25 cellular contexts compared by ENCODE assay signal in the genomic region with DNA sequence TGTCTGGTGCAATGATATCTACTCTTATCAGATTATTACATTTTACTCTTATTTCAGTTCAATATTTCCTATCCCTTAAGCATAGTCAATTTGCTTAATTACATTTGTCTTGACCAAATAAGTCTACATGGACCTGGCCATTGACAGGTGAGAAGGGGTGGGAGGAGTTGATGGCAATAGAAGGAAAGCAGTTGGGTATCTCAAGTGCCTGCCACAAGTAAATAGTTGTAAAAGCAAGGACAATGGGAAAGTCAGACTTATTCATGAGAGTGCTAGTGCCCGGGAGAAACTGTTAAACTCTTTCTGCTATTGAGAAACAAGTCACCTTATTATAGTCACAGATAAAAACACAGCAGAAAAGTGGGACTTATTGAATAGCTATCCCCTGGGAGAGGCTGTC. TPM values are rescaled to one million over a fixed set of nuclear protein-coding genes. Genes with fewer than 3 reads are reported as not detected.
"Had no signal": no experiment of that assay in that cellular context is flagged by ENCODE, and none has a peak within 500 bp of the region (broad histone marks: within the 10 kb centered on the region; RNA-seq: fewer than 3 reads in every experiment).

No MANE protein-coding gene starts in this region.

- H3K9me3 Mint-ChIP-seq: activated CD8-positive, alpha-beta T cell treated with anti-CD3 and anti-CD28 coated beads for 36 hours; activated T-cell treated with anti-CD3 and anti-CD28 coated beads, Interleukin-2, amount 50 U/mL, for 4 hours had no signal

- ATAC-seq: activated CD8-positive, alpha-beta T cell treated with anti-CD3 and anti-CD28 coated beads for 36 hours; activated T-cell treated with anti-CD3 and anti-CD28 coated beads, Interleukin-2, amount 50 U/mL, for 4 hours; activated T-helper 17 cell treated with anti-CD3 and anti-CD28 coated beads, Interleukin-2, amount 50 U/mL, for 72 hours; effector memory CD8-positive, alpha-beta T cell; gastroesophageal sphincter; naive thymus-derived CD4-positive, alpha-beta T cell; right lobe of liver; stimulated activated naive CD8-positive, alpha-beta T cell treated with anti-CD3 and anti-CD28 coated beads, Interleukin-15, Interleukin-2, amounts not matched to agents 100 U/mL and 50 U/mL, for 24 hours had no signal

- H3K27me3 ChIP-seq: gastroesophageal sphincter, ovary, right lobe of liver, uterus had no signal

- H3K4me1 Mint-ChIP-seq: activated T-helper 17 cell treated with anti-CD3 and anti-CD28 coated beads, Interleukin-2, amount 50 U/mL, for 72 hours; naive thymus-derived CD4-positive, alpha-beta T cell had no signal

- H3K4me3 Mint-ChIP-seq: activated CD8-positive, alpha-beta T cell treated with anti-CD3 and anti-CD28 coated beads for 36 hours; activated T-cell treated with anti-CD3 and anti-CD28 coated beads, Interleukin-2, amount 50 U/mL, for 4 hours; activated T-helper 17 cell treated with anti-CD3 and anti-CD28 coated beads, Interleukin-2, amount 50 U/mL, for 72 hours; effector memory CD8-positive, alpha-beta T cell; naive thymus-derived CD4-positive, alpha-beta T cell had no signal

- H3K36me3 ChIP-seq: gastroesophageal sphincter, ovary, right lobe of liver, thoracic aorta, uterus had no signal

- H3K27me3 Mint-ChIP-seq: activated CD8-positive, alpha-beta T cell treated with anti-CD3 and anti-CD28 coated beads for 36 hours; activated T-helper 17 cell treated with anti-CD3 and anti-CD28 coated beads, Interleukin-2, amount 50 U/mL, for 72 hours; effector memory CD8-positive, alpha-beta T cell; naive thymus-derived CD4-positive, alpha-beta T cell; progenitor cell of endocrine pancreas had no signal

- H3K36me3 Mint-ChIP-seq: naive thymus-derived CD4-positive, alpha-beta T cell had no signal

- H3K4me1 ChIP-seq: gastroesophageal sphincter, right lobe of liver, uterus had no signal

- H3K9me3 ChIP-seq: gastroesophageal sphincter, ovary, right lobe of liver, thoracic aorta, uterus had no signal

- H3K27ac Mint-ChIP-seq: activated CD8-positive, alpha-beta T cell treated with anti-CD3 and anti-CD28 coated beads for 36 hours; activated T-helper 17 cell treated with anti-CD3 and anti-CD28 coated beads, Interleukin-2, amount 50 U/mL, for 72 hours; effector memory CD8-positive, alpha-beta T cell; naive thymus-derived CD4-positive, alpha-beta T cell; progenitor cell of endocrine pancreas had no signal

- DNase-seq: activated CD4-positive, alpha-beta T cell treated with anti-CD3 and anti-CD28 coated beads, Interleukin-2, amount 50 U/mL, for 1 hour; activated CD8-positive, alpha-beta T cell treated with anti-CD3 and anti-CD28 coated beads for 36 hours; activated gamma-delta T cell treated with Interleukin-2 at 50 U/mL for 16 hours; activated naive CD4-positive, alpha-beta T cell treated with anti-CD3 and anti-CD28 coated beads, Interleukin-2, amount 50 U/mL, for 16 hours; activated T-cell treated with anti-CD3 and anti-CD28 coated beads, Interleukin-2, amount 50 U/mL, for 4 hours; amniotic stem cell; caudate nucleus; cortex of kidney; effector memory CD8-positive, alpha-beta T cell; hippocampal formation; left cardiac atrium; midbrain; naive thymus-derived CD4-positive, alpha-beta T cell; ovary; right lobe of liver; stimulated activated CD4-positive, alpha-beta T cell treated with anti-CD3 and anti-CD28 coated beads, Interleukin-2, amount 100 ng/mL, for 48 hours; stimulated activated naive CD8-positive, alpha-beta T cell treated with anti-CD3 and anti-CD28 coated beads, Interleukin-15, Interleukin-2, amounts not matched to agents 100 U/mL and 50 U/mL, for 24 hours; trophoblast cell; uterus had no signal

- H3K27ac ChIP-seq: gastroesophageal sphincter, ovary, right lobe of liver, thoracic aorta, uterus had no signal

- H3K4me3 ChIP-seq: gastroesophageal sphincter, ovary, right lobe of liver, thoracic aorta, uterus had no signal

RNA-seq across cellular contexts. Expression of gene HGF, which starts 32.4 kb away (rescaled TPM):
- total RNA-seq: activated CD8-positive, alpha-beta T cell treated with anti-CD3 and anti-CD28 coated beads for 36 hours; activated T-helper 17 cell treated with anti-CD3 and anti-CD28 coated beads, Interleukin-2, amount 50 U/mL, for 72 hours; progenitor cell of endocrine pancreas had no signal
- polyA plus RNA-seq: keratinocyte; naive thymus-derived CD4-positive, alpha-beta T cell; neural cell had no signal
